ENCODE assay signal across 8 cellular contexts in the genomic region with DNA sequence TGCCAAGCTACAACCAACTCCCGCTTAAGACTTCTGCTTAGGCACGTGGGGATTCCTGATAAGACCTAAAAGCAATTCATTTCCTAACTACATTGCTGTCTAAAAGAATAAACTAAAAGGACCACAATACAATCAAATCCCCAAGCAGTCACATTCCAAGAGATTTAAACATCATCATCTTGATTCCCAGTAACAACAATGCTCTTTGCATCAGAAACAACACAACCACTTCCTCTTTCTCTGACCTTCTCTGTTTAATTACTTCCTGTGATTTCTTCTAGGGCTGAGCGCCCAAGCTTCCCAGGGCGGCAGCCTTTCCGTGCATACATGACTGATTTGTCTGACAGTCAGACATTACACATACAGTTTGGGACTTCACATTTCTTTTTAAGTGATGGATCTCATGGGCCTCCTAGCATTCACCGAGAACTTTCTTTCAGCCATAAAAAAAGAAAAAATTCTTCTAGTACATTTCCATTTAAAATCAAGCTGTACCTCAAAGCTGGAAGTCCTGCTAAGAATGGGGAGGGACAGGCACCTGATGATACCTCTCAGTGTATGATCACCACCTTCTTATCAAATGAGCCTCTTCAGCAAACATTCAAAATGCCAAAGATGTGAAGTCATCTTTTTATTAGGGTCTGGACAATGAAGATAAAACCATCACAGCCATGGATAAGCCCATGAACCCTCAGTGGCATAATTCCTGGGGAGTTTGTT. TPM values are rescaled to one million over a fixed set of nuclear protein-coding genes. Genes with fewer than 3 reads are reported as not detected.
DNase-seq lines count a peak whose midpoint lies in the region; ATAC-seq and TF ChIP-seq lines count a peak whose summit lies in the region.

No MANE protein-coding gene starts in this region.

- H3K27ac ChIP-seq in left ventricle myocardium inferior (replicated peaks) (peak overlapping the region; percentile 43), WERI-Rb-1 (no peak overlapping the region)

- TF ChIP-seq CTCF in left ventricle myocardium inferior (IDR thresholded peaks at IDR 0.05; ENCODE audit: borderline replicate concordance) (no peak), WERI-Rb-1 (IDR thresholded peaks at IDR 0.05; ENCODE audit: low read depth, low read length) (no peak)

- peaks cover 30% of the 10 kb centered on the region for H3K4me1 Mint-ChIP-seq in activated T-cell treated with anti-CD3 and anti-CD28 coated beads, Interleukin-2, amount 50 U/mL, for 72 hours (ENCODE audit: low read depth)

- peak overlapping the region; percentile 34 for H3K27ac Mint-ChIP-seq in activated T-cell treated with anti-CD3 and anti-CD28 coated beads, Interleukin-2, amount 50 U/mL, for 72 hours

- no peaks in the 10 kb centered on the region for H3K27me3 Mint-ChIP-seq in activated T-cell treated with anti-CD3 and anti-CD28 coated beads, Interleukin-2, amount 50 U/mL, for 72 hours (ENCODE audit: low read depth)

- peaks cover 3 to 6% of the 10 kb centered on the region in 2 donors for H3K36me3 Mint-ChIP-seq in activated T-cell treated with anti-CD3 and anti-CD28 coated beads, Interleukin-2, amount 50 U/mL, for 72 hours (ENCODE audit: insufficient read depth in 2 of 2)

- H3K9me3 ChIP-seq in left ventricle myocardium inferior (replicated peaks) (no peaks in the 10 kb centered on the region), WERI-Rb-1 (ENCODE audit: severe bottlenecking) (no peaks in the 10 kb centered on the region)

- intact Hi-C loops in left ventricle myocardium inferior (cut with micrococcal nuclease): loop anchor here (5.0 kb wide), 1 partner anchor 39 kb away; no protein-coding TSS in a partner anchor

- peak in 1 of 2 donors; percentile 34 for ATAC-seq in activated T-cell treated with anti-CD3 and anti-CD28 coated beads, Interleukin-2, amount 50 U/mL, for 72 hours (replicated peaks in 1 of 2)
- ATAC-seq in HG03175 (IDR thresholded peaks at IDR 0.05; ENCODE audit: unreplicated experiment): peak; percentile 79

- peaks cover 0 to 2% of the 10 kb centered on the region in 2 donors for H3K9me3 Mint-ChIP-seq in activated T-cell treated with anti-CD3 and anti-CD28 coated beads, Interleukin-2, amount 50 U/mL, for 72 hours

- H3K4me3 ChIP-seq in left ventricle myocardium inferior (no peak overlapping the region), WERI-Rb-1 (ENCODE audit: low read depth, low read length) (no peak overlapping the region)

- H3K4me3 Mint-ChIP-seq in activated T-cell treated with anti-CD3 and anti-CD28 coated beads, Interleukin-2, amount 50 U/mL, for 72 hours: peak overlapping the region; percentile 27 to 78

- no peak for DNase-seq in activated T-cell treated with anti-CD3 and anti-CD28 coated beads, Interleukin-2, amount 50 U/mL, for 72 hours
- DNase-seq in activated T-cell treated with anti-CD3 and anti-CD28 coated beads for 4 hours: no peak
- peak; percentile 47 for DNase-seq in SKM-1 (lab: John Stamatoyannopoulos, UW; ENCODE audit: unreplicated experiment)
- no peak for DNase-seq in left ventricle myocardium inferior
- no peak for DNase-seq in WERI-Rb-1
- DNase-seq in OCI-M2 (lab: John Stamatoyannopoulos, UW; ENCODE audit: unreplicated experiment): no peak
- DNase-seq in NCI-H524 (lab: John Stamatoyannopoulos, UW): no peak

- H3K4me1 ChIP-seq in left ventricle myocardium inferior: peaks cover 73% of the 10 kb centered on the region

- H3K36me3 ChIP-seq in left ventricle myocardium inferior: no peaks in the 10 kb centered on the region
- no peaks in the 10 kb centered on the region for H3K36me3 ChIP-seq in WERI-Rb-1

- H3K27me3 ChIP-seq in left ventricle myocardium inferior (ENCODE audit: low read depth) (no peaks in the 10 kb centered on the region), WERI-Rb-1 (ENCODE audit: insufficient read depth, low read depth, severe bottlenecking) (no peaks in the 10 kb centered on the region)

RNA-seq across cellular contexts. Expression of gene SPRED2, which starts 11.5 kb away (rescaled TPM):
- 1 to 10 TPM; 3.1 to 4.3 TPM for total RNA-seq in activated T-cell treated with anti-CD3 and anti-CD28 coated beads, Interleukin-2, amount 50 U/mL, for 72 hours
- total RNA-seq in left ventricle myocardium inferior: 18.9 TPM
